In genomic region chr1:6358757-6359567, GRCh38 we compare ENCODE assay signal across 8 cellular contexts. TPM values are rescaled to one million over a fixed set of nuclear protein-coding genes. Genes with fewer than 3 reads are reported as not detected.
DNase-seq lines count a peak whose midpoint lies in the region; ATAC-seq, FAIRE-seq and TF ChIP-seq lines count a peak whose summit lies in the region.

No MANE protein-coding gene starts in this region.

- H3K4me2 ChIP-seq in Loucy (ENCODE audit: low read depth, low read length, poor library complexity, severe bottlenecking): peak overlapping the region; percentile 41

- H3K27ac ChIP-seq in right atrium auricular region (peak overlapping the region; percentile 64 to 80), small intestine (ENCODE audit: low read depth in 1 of 2, low read length in 1 of 2) (peak overlapping the region; percentile 95 to 96)

- no peaks in the 10 kb centered on the region for H3K9me3 Mint-ChIP-seq in activated naive CD4-positive, alpha-beta T cell treated with anti-CD3 and anti-CD28 coated beads, Interleukin-2, amount 50 U/mL, for 72 hours

- no peaks in the 10 kb centered on the region for H3F3A ChIP-seq in Loucy (ENCODE audit: low read depth)

- TF ChIP-seq CTCF in Loucy (conservative IDR thresholded peaks at IDR 0.05; ENCODE audit: low read length) (no peak), right atrium auricular region (IDR thresholded peaks at IDR 0.05) (no peak)

- peak; percentile 18 for DNase-seq in NCI-H2196 (lab: John Stamatoyannopoulos, UW; ENCODE audit: unreplicated experiment)
- DNase-seq in NCI-H2196 treated with DMSO at 0.1 percent for 48 hours (lab: John Stamatoyannopoulos, UW; ENCODE audit: unreplicated experiment): no peak
- peak; percentile 60 to 83 for DNase-seq in activated naive CD4-positive, alpha-beta T cell treated with anti-CD3 and anti-CD28 coated beads, Interleukin-2, amount 50 U/mL, for 72 hours (ENCODE audit: low spot score in 2 of 2)
- peak; percentile 68 for DNase-seq in right atrium auricular region (ENCODE audit: low spot score)
- DNase-seq in small intestine: peak; percentile 54
- DNase-seq in NCI-H1092 (lab: John Stamatoyannopoulos, UW): no peak
- DNase-seq in NCI-H1436 treated with DMSO at 0.1 percent for 48 hours (lab: John Stamatoyannopoulos, UW): no peak

- H3K27me3 ChIP-seq in Loucy (ENCODE audit: insufficient read depth, low read length, poor library complexity, severe bottlenecking) (no peaks in the 10 kb centered on the region), right atrium auricular region (no peaks in the 10 kb centered on the region), small intestine (ENCODE audit: control insufficient read depth in 2 of 2, insufficient read depth in 2 of 2, low read length in 2 of 2) (no peaks in the 10 kb centered on the region)

- H3K4me3 ChIP-seq in Loucy (ENCODE audit: low read length, poor library complexity, severe bottlenecking) (peak overlapping the region; percentile 2), right atrium auricular region (peak overlapping the region in 1 of 2 donors; percentile 16), small intestine (ENCODE audit: low read depth in 1 of 2, low read length in 2 of 2) (peak overlapping the region in 1 of 2 donors; percentile 46)

- H3K27ac Mint-ChIP-seq in activated naive CD4-positive, alpha-beta T cell treated with anti-CD3 and anti-CD28 coated beads, Interleukin-2, amount 50 U/mL, for 72 hours: peak overlapping the region; percentile 91 to 96

- no peak overlapping the region for H2AFZ ChIP-seq in Loucy (ENCODE audit: low read length)

- peaks cover 6% of the 10 kb centered on the region; the same call in 1 of the 2 replicates for H3K36me3 ChIP-seq in Loucy (ENCODE audit: insufficient read depth, low read length)
- no peaks in the 10 kb centered on the region for H3K36me3 ChIP-seq in right atrium auricular region
- H3K36me3 ChIP-seq in small intestine (ENCODE audit: control insufficient read depth in 2 of 2, insufficient read depth in 2 of 2, low read length in 2 of 2): no peaks in the 10 kb centered on the region

- H3K9ac ChIP-seq in Loucy (ENCODE audit: low read depth, low read length, poor library complexity, severe bottlenecking): peak overlapping the region; percentile 60

- ATAC-seq in activated naive CD4-positive, alpha-beta T cell treated with anti-CD3 and anti-CD28 coated beads, Interleukin-2, amount 50 U/mL, for 72 hours: peak; percentile 76 to 87

- H3K9me3 ChIP-seq in Loucy (ENCODE audit: insufficient read depth, low read depth, low read length): no peaks in the 10 kb centered on the region
- H3K9me3 ChIP-seq in right atrium auricular region: no peaks in the 10 kb centered on the region
- no peaks in the 10 kb centered on the region for H3K9me3 ChIP-seq in small intestine (ENCODE audit: control insufficient read depth, low read depth)

- FAIRE-seq in small intestine (lab: Jason Lieb, UNC): no peak

- H3K79me2 ChIP-seq in Loucy (ENCODE audit: insufficient read depth, low read length): peaks cover 38% of the 10 kb centered on the region

- H3K36me3 Mint-ChIP-seq in activated naive CD4-positive, alpha-beta T cell treated with anti-CD3 and anti-CD28 coated beads, Interleukin-2, amount 50 U/mL, for 72 hours: peaks cover 0 to 7% of the 10 kb centered on the region in 2 donors

- 8 to 16% (median 10%) methylated on average over 15 of the region's 15 CpGs for WGBS in small intestine, 3 donors

- H3K4me1 ChIP-seq in Loucy (ENCODE audit: insufficient read depth, low read length, poor library complexity, severe bottlenecking): peaks cover 25% of the 10 kb centered on the region
- peaks cover 0 to 41% of the 10 kb centered on the region in 2 donors for H3K4me1 ChIP-seq in right atrium auricular region
- peaks cover 12 to 19% of the 10 kb centered on the region in 2 donors for H3K4me1 ChIP-seq in small intestine (ENCODE audit: control insufficient read depth in 2 of 2, insufficient read depth in 1 of 2, low read depth in 1 of 2, low read length in 1 of 2)

- no peaks in the 10 kb centered on the region for H3K9me2 ChIP-seq in Loucy (replicated peaks; ENCODE audit: low read depth, low read length)

- peaks cover 2% of the 10 kb centered on the region for H4K20me1 ChIP-seq in Loucy (ENCODE audit: insufficient read depth, low read length, poor library complexity, severe bottlenecking)

RNA-seq across cellular contexts. Expression of gene ACOT7, which starts 34.6 kb away (rescaled TPM):
- total RNA-seq in activated naive CD4-positive, alpha-beta T cell treated with anti-CD3 and anti-CD28 coated beads, Interleukin-2, amount 50 U/mL, for 72 hours: 10 to 100 TPM; 46.0 to 75.8 TPM
- 10 to 100 TPM in 1 of 2 donors, 1 to 10 TPM in 1; 6.6 to 10.7 TPM for total RNA-seq in right atrium auricular region
- polyA plus RNA-seq in small intestine: 10 to 100 TPM; 63.5 to 93.8 (median 83.9) TPM

Comparison
In these comparisons a context has a peak if more than half of its experiments do, and no peak if none do; other contexts are left out.
1. DNase-seq: peak in NCI-H2196 (single experiment), activated naive CD4-positive, alpha-beta T cell treated with anti-CD3 and anti-CD28 coated beads, Interleukin-2, amount 50 U/mL, for 72 hours (2 of 2), right atrium auricular region (single experiment) and small intestine (single experiment); none in NCI-H2196 treated with DMSO at 0.1 percent for 48 hours (single experiment), NCI-H1092 (single experiment) and NCI-H1436 treated with DMSO at 0.1 percent for 48 hours (single experiment).
2. RNA of gene ACOT7, which starts 34.6 kb away (total RNA-seq): 46.0 to 75.8 TPM in activated naive CD4-positive, alpha-beta T cell treated with anti-CD3 and anti-CD28 coated beads, Interleukin-2, amount 50 U/mL, for 72 hours; 6.6 to 10.7 TPM in right atrium auricular region; every median in the first group is over 4 times any median in the second.